Comparison of ENCODE assay signal across 13 cellular contexts in the genomic region with DNA sequence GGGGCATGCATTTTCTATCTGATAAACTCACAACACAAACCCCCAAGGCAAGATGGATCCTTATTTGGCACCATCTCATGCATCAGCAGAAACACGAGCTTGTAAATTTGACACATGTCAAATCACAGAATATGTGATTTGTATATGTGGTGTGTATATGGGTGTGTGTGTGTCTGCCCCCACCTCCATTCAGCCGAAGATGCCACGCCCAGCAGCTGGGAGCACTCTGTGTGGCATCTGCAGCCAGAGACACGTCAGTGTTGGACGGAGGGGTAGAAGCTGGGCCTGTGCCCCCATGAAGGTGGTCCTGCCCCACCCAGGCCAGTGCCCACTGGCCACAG.
DNase-seq lines count a peak whose midpoint lies in the region; ATAC-seq and TF ChIP-seq lines count a peak whose summit lies in the region.
"Had no signal": no experiment of that assay in that cellular context is flagged by ENCODE, and none has a peak within 500 bp of the region (broad histone marks: within the 10 kb centered on the region; RNA-seq: fewer than 3 reads in every experiment).

No MANE protein-coding gene starts in this region.

- no peak for DNase-seq in activated naive CD8-positive, alpha-beta T cell treated with anti-CD3 and anti-CD28 coated beads, Interleukin-2, amount 50 U/mL, for 24 hours
- DNase-seq in activated naive CD8-positive, alpha-beta T cell treated with anti-CD3 and anti-CD28 coated beads for 36 hours: no peak
- no peak for DNase-seq in OCI-LY7 (ENCODE audit: low spot score)
- DNase-seq in left lobe of liver (ENCODE audit: low spot score): no peak
- no peak for DNase-seq in upper lobe of left lung
- no peak for DNase-seq in nucleus accumbens (lab: John Stamatoyannopoulos, UW)
- DNase-seq in stimulated activated CD4-positive, alpha-beta T cell treated with anti-CD3 and anti-CD28 coated beads, Interleukin-12 subunit alpha, Interleukin-12 subunit beta, amount 100 ng/mL, for 4 hours: no peak
- no peak for DNase-seq in hypothalamus (lab: John Stamatoyannopoulos, UW)
- DNase-seq: GOT3, NCI-H2171 treated with DMSO at 0.1 percent for 48 hours, NCI-H510A had no signal

- H3K79me2 ChIP-seq in OCI-LY7 (ENCODE audit: insufficient read depth, low read depth, low read length): no peaks in the 10 kb centered on the region

- H3K27me3 ChIP-seq in upper lobe of left lung: no peaks in the 10 kb centered on the region
- H3K27me3 ChIP-seq: BLaER1 treated with 17β-estradiol and CSF1 and Interleukin-3, amounts not matched to agents 10 nM and 100 nM had no signal

- no peak overlapping the region for H2AFZ ChIP-seq in OCI-LY7 (ENCODE audit: low read length)

- H3K36me3 ChIP-seq in OCI-LY7 (ENCODE audit: insufficient read depth, low read length): no peaks in the 10 kb centered on the region
- H3K36me3 ChIP-seq in upper lobe of left lung: no peaks in the 10 kb centered on the region
- H3K36me3 ChIP-seq: BLaER1 treated with 17β-estradiol and CSF1 and Interleukin-3, amounts not matched to agents 10 nM and 100 nM had no signal

- H3K4me3 ChIP-seq in OCI-LY7 (ENCODE audit: low read depth, low read length, poor library complexity, severe bottlenecking) (no peak overlapping the region), upper lobe of left lung (no peak overlapping the region)
- H3K4me3 ChIP-seq: BLaER1 treated with 17β-estradiol and CSF1 and Interleukin-3, amounts not matched to agents 10 nM and 100 nM had no signal

- no peaks in the 10 kb centered on the region for H3K36me3 Mint-ChIP-seq in activated naive CD8-positive, alpha-beta T cell treated with anti-CD3 and anti-CD28 coated beads, Interleukin-2, amount 50 U/mL, for 24 hours (ENCODE audit: low read depth)
- no peaks in the 10 kb centered on the region for H3K36me3 Mint-ChIP-seq in activated naive CD8-positive, alpha-beta T cell treated with anti-CD3 and anti-CD28 coated beads for 36 hours

- no peaks in the 10 kb centered on the region for H4K20me1 ChIP-seq in OCI-LY7 (ENCODE audit: insufficient read depth, low read length)
- H4K20me1 ChIP-seq: BLaER1 treated with 17β-estradiol and CSF1 and Interleukin-3, amounts not matched to agents 10 nM and 100 nM had no signal

- no peaks in the 10 kb centered on the region for H3K9me3 ChIP-seq in OCI-LY7 (ENCODE audit: low read length)
- no peaks in the 10 kb centered on the region for H3K9me3 ChIP-seq in upper lobe of left lung
- H3K9me3 ChIP-seq: BLaER1 treated with 17β-estradiol and CSF1 and Interleukin-3, amounts not matched to agents 10 nM and 100 nM; Caco-2 had no signal

- H3K4me1 ChIP-seq in OCI-LY7 (ENCODE audit: insufficient read depth, low read length, poor library complexity, severe bottlenecking) (no peaks in the 10 kb centered on the region), upper lobe of left lung (no peaks in the 10 kb centered on the region)
- H3K4me1 ChIP-seq: Caco-2 had no signal

- H3K4me3 Mint-ChIP-seq in activated naive CD8-positive, alpha-beta T cell treated with anti-CD3 and anti-CD28 coated beads, Interleukin-2, amount 50 U/mL, for 24 hours: no peak overlapping the region
- no peak overlapping the region for H3K4me3 Mint-ChIP-seq in activated naive CD8-positive, alpha-beta T cell treated with anti-CD3 and anti-CD28 coated beads for 36 hours

- H3K9me3 Mint-ChIP-seq in activated naive CD8-positive, alpha-beta T cell treated with anti-CD3 and anti-CD28 coated beads, Interleukin-2, amount 50 U/mL, for 24 hours: no peaks in the 10 kb centered on the region
- no peaks in the 10 kb centered on the region for H3K9me3 Mint-ChIP-seq in activated naive CD8-positive, alpha-beta T cell treated with anti-CD3 and anti-CD28 coated beads for 36 hours

- CTCF ChIA-PET in OCI-LY7 (lab: Charles Lee; ENCODE audit: unreplicated experiment): interaction anchor here (1.3 kb wide), 1 partner anchor 55 kb away, joined by 3 read pairs; no protein-coding TSS in a partner anchor

- no peak for TF ChIP-seq EP300 in upper lobe of left lung (IDR thresholded peaks at IDR 0.05)

- POLR2A ChIA-PET in OCI-LY7 (lab: Charles Lee): interaction anchor here (0.8 kb wide), 1 partner anchor 55 kb away, joined by 3 read pairs; no protein-coding TSS in a partner anchor

- BruUV-seq in OCI-LY7 (replicated peaks; lab: Mats Ljungman, UMichigan): no TSS peak

- H3K9me2 ChIP-seq in OCI-LY7 (ENCODE audit: insufficient read depth, low read length): no peaks in the 10 kb centered on the region

- ATAC-seq in activated naive CD8-positive, alpha-beta T cell treated with anti-CD3 and anti-CD28 coated beads, Interleukin-2, amount 50 U/mL, for 24 hours: peak; percentile 7
- ATAC-seq in left lobe of liver: peak; percentile 37
- peak; percentile 42 to 67 for ATAC-seq in upper lobe of left lung (ENCODE audit: low FRiP score in 2 of 2)

- TF ChIP-seq POLR2A in upper lobe of left lung (IDR thresholded peaks at IDR 0.05): no peak

- TF ChIP-seq CTCF in OCI-LY7 (conservative IDR thresholded peaks at IDR 0.05; ENCODE audit: low read length) (peak; percentile 28; the same call in 1 of the 2 replicates), upper lobe of left lung (IDR thresholded peaks at IDR 0.05) (no peak)

- H3K27me3 Mint-ChIP-seq in activated naive CD8-positive, alpha-beta T cell treated with anti-CD3 and anti-CD28 coated beads, Interleukin-2, amount 50 U/mL, for 24 hours: no peaks in the 10 kb centered on the region
- no peaks in the 10 kb centered on the region for H3K27me3 Mint-ChIP-seq in activated naive CD8-positive, alpha-beta T cell treated with anti-CD3 and anti-CD28 coated beads for 36 hours

- no peak overlapping the region for H3K27ac Mint-ChIP-seq in activated naive CD8-positive, alpha-beta T cell treated with anti-CD3 and anti-CD28 coated beads, Interleukin-2, amount 50 U/mL, for 24 hours
- H3K27ac Mint-ChIP-seq in activated naive CD8-positive, alpha-beta T cell treated with anti-CD3 and anti-CD28 coated beads for 36 hours: no peak overlapping the region

- no peaks in the 10 kb centered on the region for H3K4me1 Mint-ChIP-seq in activated naive CD8-positive, alpha-beta T cell treated with anti-CD3 and anti-CD28 coated beads, Interleukin-2, amount 50 U/mL, for 24 hours
- no peaks in the 10 kb centered on the region for H3K4me1 Mint-ChIP-seq in activated naive CD8-positive, alpha-beta T cell treated with anti-CD3 and anti-CD28 coated beads for 36 hours

- 76 to 89% methylated on average over 5 of the region's 5 CpGs for WGBS in upper lobe of left lung, 2 donors

- H3K27ac ChIP-seq in OCI-LY7 (ENCODE audit: low read depth, low read length, poor library complexity, severe bottlenecking): no peak overlapping the region
- no peak overlapping the region for H3K27ac ChIP-seq in upper lobe of left lung
- H3K27ac ChIP-seq: BLaER1 treated with 17β-estradiol and CSF1 and Interleukin-3, amounts not matched to agents 10 nM and 100 nM had no signal

- no peak overlapping the region for H3K4me2 ChIP-seq in OCI-LY7 (ENCODE audit: low read length)

- intact Hi-C loops in OCI-LY7 (cut with micrococcal nuclease; ENCODE audit: unreplicated experiment): no loop called here
